ENCODE assay signal across 15 cellular contexts in genomic region chr15:71303977-71304376, GRCh38.
A peak's percentile ranks its signal among the peaks of the same experiment; 100 is the strongest.
DNase-seq lines count a peak whose midpoint lies in the region; ATAC-seq, FAIRE-seq and TF ChIP-seq lines count a peak whose summit lies in the region.
"Had no signal": no experiment of that assay in that cellular context is flagged by ENCODE, and none has a peak within 500 bp of the region (broad histone marks: within the 10 kb centered on the region; RNA-seq: fewer than 3 reads in every experiment).

No MANE protein-coding gene starts in this region.

- peak overlapping the region; percentile 60 for H3K14ac ChIP-seq in IMR-90 (replicated peaks; ENCODE audit: low read depth, low read length)

- ATAC-seq in A549 = peak; percentile 23 to 52; a peak in 2 of 6 replicates
- no peak for ATAC-seq in IMR-90 (ENCODE audit: low read depth)
- no peak for ATAC-seq in gastroesophageal sphincter
- no peak for ATAC-seq in lower lobe of right lung
- ATAC-seq: HCT116 had no signal

- peak overlapping the region; percentile 91 for H4K5ac ChIP-seq in IMR-90 (ENCODE audit: low read depth, low read length)
- H4K5ac ChIP-seq in mesendoderm (ENCODE audit: low read length) = no peak overlapping the region

- no peaks in the 10 kb centered on the region for H3K79me2 ChIP-seq in mesendoderm (ENCODE audit: control insufficient read depth, insufficient read depth, low read length)

- no peaks in the 10 kb centered on the region for H4K20me1 ChIP-seq in IMR-90 (ENCODE audit: insufficient read depth, low read length)

- CTCF ChIA-PET in A549 (lab: Yijun Ruan, JAX) = interaction anchor here (1.5 kb wide), 1 partner anchor 82 kb away, joined by 4 read pairs; no protein-coding TSS in a partner anchor
- CTCF ChIA-PET in IMR-90 (lab: Yijun Ruan, JAX) = interaction anchor here (0.6 to 1.8 kb wide), 4 partner anchors 22 to 301 kb away, joined by 3 to 5 read pairs (median 4); no protein-coding TSS in a partner anchor

- intact Hi-C loops in IMR-90 (cut with micrococcal nuclease) (loop anchor here (5.0 kb wide), 1 partner anchor 138 kb away; no protein-coding TSS in a partner anchor), lower lobe of right lung (cut with DNase I) (no loop called here)

- H3K9ac ChIP-seq in IMR-90 (ENCODE audit: low read depth, low read length) = no peak overlapping the region
- H3K9ac ChIP-seq in stomach smooth muscle (ENCODE audit: low read length in 2 of 2) = no peak overlapping the region
- no peak overlapping the region for H3K9ac ChIP-seq in mesendoderm (ENCODE audit: low read length)

- peak overlapping the region; percentile 84; a peak in 3 of 4 replicates for H4K8ac ChIP-seq in IMR-90 (ENCODE audit: low read depth in 2 of 2, low read length in 2 of 2)
- no peak overlapping the region for H4K8ac ChIP-seq in mesendoderm (ENCODE audit: low read depth, low read length)

- no peak overlapping the region for H3K4me3 ChIP-seq in A549
- H3K4me3 ChIP-seq in IMR-90 (ENCODE audit: insufficient read depth, low read depth, low read length) = no peak overlapping the region
- H3K4me3 ChIP-seq in gastroesophageal sphincter = no peak overlapping the region
- no peak overlapping the region for H3K4me3 ChIP-seq in stomach smooth muscle (ENCODE audit: low read length in 2 of 2)
- no peak overlapping the region for H3K4me3 ChIP-seq in lower lobe of right lung
- no peak overlapping the region for H3K4me3 ChIP-seq in mesendoderm (ENCODE audit: low read length)

- dilution Hi-C loops in IMR-90 (cut with HindIII; ENCODE audit: low sequenced_read_pairs, unreplicated experiment) = no loop called here

- no peak overlapping the region for H2AFZ ChIP-seq in IMR-90 (replicated peaks; ENCODE audit: low read length, poor library complexity)

- H3K4me2 ChIP-seq in A549 (no peak overlapping the region), IMR-90 (ENCODE audit: low read depth, low read length) (no peak overlapping the region), mesendoderm (ENCODE audit: low read length) (no peak overlapping the region)

- H3K56ac ChIP-seq in IMR-90 (ENCODE audit: extremely low read depth, insufficient read depth, low read length) = no peak overlapping the region; the same call in 1 of the 2 replicates
- H3K56ac ChIP-seq in mesendoderm (ENCODE audit: low read length) = no peak overlapping the region

- in situ Hi-C loops in IMR-90 (cut with MboI; ENCODE audit: low sequenced_read_pairs) = no loop called here

- H2BK20ac ChIP-seq in IMR-90 (ENCODE audit: low read depth, low read length) = peak overlapping the region; percentile 87

- H2AK9ac ChIP-seq in IMR-90 (replicated peaks; ENCODE audit: low read depth, low read length, poor library complexity) = peak overlapping the region; percentile 0

- TF ChIP-seq CTCF in A549 (IDR thresholded peaks at IDR 0.05) = no peak
- no peak for TF ChIP-seq CTCF in IMR-90 (conservative IDR thresholded peaks at IDR 0.05; ENCODE audit: low read depth, low read length)
- TF ChIP-seq CTCF in gastroesophageal sphincter (IDR thresholded peaks at IDR 0.05) = no peak
- TF ChIP-seq CTCF in lower lobe of right lung (IDR thresholded peaks at IDR 0.05) = no peak

- peak overlapping the region in 1 of 2 experiments; percentile 61; a peak in 2 of 6 replicates for H3K27ac ChIP-seq in A549
- H3K27ac ChIP-seq in IMR-90 (ENCODE audit: insufficient read depth, low read length) = no peak overlapping the region
- peak overlapping the region in 3 of 4 donors; percentile 3 to 70 (median 70) for H3K27ac ChIP-seq in gastroesophageal sphincter
- peak overlapping the region; percentile 60 for H3K27ac ChIP-seq in stomach smooth muscle (ENCODE audit: low read length)
- H3K27ac ChIP-seq in lower lobe of right lung = no peak overlapping the region
- H3K27ac ChIP-seq in mesendoderm (ENCODE audit: low read depth, low read length) = no peak overlapping the region

- H3K27me3 ChIP-seq in IMR-90 (ENCODE audit: control insufficient read depth, insufficient read depth, low read length) (no peaks in the 10 kb centered on the region), gastroesophageal sphincter (no peaks in the 10 kb centered on the region), stomach smooth muscle (ENCODE audit: control insufficient read depth in 1 of 2, insufficient read depth in 2 of 2, low read length in 2 of 2) (no peaks in the 10 kb centered on the region), lower lobe of right lung (ENCODE audit: low read depth) (no peaks in the 10 kb centered on the region), mesendoderm (ENCODE audit: insufficient read depth, low read length, poor library complexity) (no peaks in the 10 kb centered on the region)

- H3K4me1 ChIP-seq in A549 = peaks cover 26% of the 10 kb centered on the region; the same call in 2 of the 3 replicates
- H3K4me1 ChIP-seq in IMR-90 (ENCODE audit: control insufficient read depth, insufficient read depth, low read length) = peaks cover 28% of the 10 kb centered on the region
- H3K4me1 ChIP-seq in gastroesophageal sphincter = peaks cover 0 to 42% (median 19%) of the 10 kb centered on the region in 3 donors
- H3K4me1 ChIP-seq in stomach smooth muscle (ENCODE audit: control insufficient read depth, insufficient read depth, low read length) = peaks cover 28% of the 10 kb centered on the region
- no peaks in the 10 kb centered on the region for H3K4me1 ChIP-seq in lower lobe of right lung
- no peaks in the 10 kb centered on the region for H3K4me1 ChIP-seq in mesendoderm (ENCODE audit: control insufficient read depth, low read depth, low read length)
- H3K4me1 ChIP-seq: Caco-2 had no signal

- H3K9me3 ChIP-seq in A549 = no peaks in the 10 kb centered on the region
- no peaks in the 10 kb centered on the region for H3K9me3 ChIP-seq in IMR-90 (ENCODE audit: control insufficient read depth, insufficient read depth, low read length)
- no peaks in the 10 kb centered on the region for H3K9me3 ChIP-seq in gastroesophageal sphincter
- no peaks in the 10 kb centered on the region for H3K9me3 ChIP-seq in stomach smooth muscle (ENCODE audit: control insufficient read depth in 2 of 2, low read length in 2 of 2)
- no peaks in the 10 kb centered on the region for H3K9me3 ChIP-seq in lower lobe of right lung
- H3K9me3 ChIP-seq: Caco-2 had no signal

- TF ChIP-seq EP300 in A549 (IDR thresholded peaks at IDR 0.05) = no peak
- TF ChIP-seq EP300 in gastroesophageal sphincter (IDR thresholded peaks at IDR 0.05) = no peak

- no peak for FAIRE-seq in A549 (lab: Jason Lieb, UNC)
- FAIRE-seq: A204.1, GM19239 had no signal

- H2AK5ac ChIP-seq in IMR-90 (ENCODE audit: low read depth, low read length) = peak overlapping the region; percentile 82
- H2AK5ac ChIP-seq in mesendoderm (ENCODE audit: low read length) = no peak overlapping the region

- H2BK120ac ChIP-seq in IMR-90 (ENCODE audit: low read depth, low read length) = peak overlapping the region; percentile 98
- no peak overlapping the region for H2BK120ac ChIP-seq in mesendoderm (ENCODE audit: low read depth, low read length)

- H3K36me3 ChIP-seq in IMR-90 (ENCODE audit: control insufficient read depth, insufficient read depth, low read length) (peaks cover 2% of the 10 kb centered on the region; the same call in 1 of the 2 replicates), gastroesophageal sphincter (no peaks in the 10 kb centered on the region), stomach smooth muscle (ENCODE audit: control insufficient read depth in 2 of 2, insufficient read depth in 2 of 2, low read length in 2 of 2) (no peaks in the 10 kb centered on the region), lower lobe of right lung (no peaks in the 10 kb centered on the region), mesendoderm (ENCODE audit: control insufficient read depth, insufficient read depth, low read length) (no peaks in the 10 kb centered on the region)

- H3K18ac ChIP-seq in IMR-90 (ENCODE audit: low read depth, low read length) (peak overlapping the region; percentile 76), mesendoderm (ENCODE audit: low read length) (no peak overlapping the region)

- no peak for TF ChIP-seq RAD21 in A549 (conservative IDR thresholded peaks at IDR 0.05 in 1 of 2, IDR thresholded peaks at IDR 0.05 in 1 of 2)
- TF ChIP-seq RAD21 in IMR-90 (IDR thresholded peaks at IDR 0.05; ENCODE audit: low read length) = no peak

- 94% methylated on average over 2 of the region's 2 CpGs for WGBS in A549 (ENCODE audit: missing lambda C conversion rate)
- WGBS in IMR-90 (ENCODE audit: extremely low coverage in 2 of 2, insufficient read length in 1 of 2), 2 experiments = no CpG with 5 or more reads among the region's 2 CpGs
- no CpG with 5 or more reads among the region's 2 CpGs for WGBS in gastroesophageal sphincter (ENCODE audit: low coverage in 1 of 2), 2 donors
- no CpG with 5 or more reads among the region's 2 CpGs for whole genome bisulfite sequencing in mesendoderm (ENCODE audit: extremely low coverage, insufficient coverage, low lambda C conversion rate)

- H3K23ac ChIP-seq in IMR-90 (ENCODE audit: low read depth, low read length) (peak overlapping the region; percentile 73; the same call in 1 of the 2 replicates), mesendoderm (ENCODE audit: low read length) (no peak overlapping the region)

- H4K91ac ChIP-seq in IMR-90 (ENCODE audit: insufficient read depth, low read depth, low read length) = peak overlapping the region; percentile 95

- no TSS peak for BruUV-seq in IMR-90 (replicated peaks; lab: Mats Ljungman, UMichigan)

- H3K79me1 ChIP-seq in IMR-90 (ENCODE audit: low read depth in 1 of 2, low read length in 2 of 2) (peaks cover 20 to 51% of the 10 kb centered on the region in 2 experiments), mesendoderm (ENCODE audit: low read length) (no peaks in the 10 kb centered on the region)

- no peak for DNase-seq in A549 (ENCODE audit: low read depth in 1 of 2, low spot score in 1 of 2)
- DNase-seq in IMR-90 = no peak
- no peak for DNase-seq in lower lobe of right lung
- no peak for DNase-seq in mesendoderm
- no peak for DNase-seq in amygdala (lab: John Stamatoyannopoulos, UW)
- no peak for DNase-seq in NCI-H1694 treated with DMSO at 0.1 percent for 48 hours (lab: John Stamatoyannopoulos, UW)
- DNase-seq: Caco-2; CD8-positive, alpha-beta memory T cell; DMS53; GF-D8 had no signal

- H2BK5ac ChIP-seq in IMR-90 (ENCODE audit: low read depth, low read length, poor library complexity, severe bottlenecking) (no peak overlapping the region), mesendoderm (ENCODE audit: low read length) (no peak overlapping the region)

- TF ChIP-seq POLR2A in A549 (IDR thresholded peaks at IDR 0.05; ENCODE audit: low read length) (no peak), IMR-90 (IDR thresholded peaks at IDR 0.05; ENCODE audit: low read depth, low read length) (no peak), gastroesophageal sphincter (IDR thresholded peaks at IDR 0.05) (no peak)

- peaks cover 18% of the 10 kb centered on the region for H3K9me1 ChIP-seq in IMR-90 (ENCODE audit: insufficient read depth, low read length)

- POLR2A ChIA-PET in A549 (lab: Yijun Ruan, JAX) = no interaction called here
- POLR2A ChIA-PET in IMR-90 (lab: Charles Lee; ENCODE audit: unreplicated experiment) = no interaction called here

- H2BK15ac ChIP-seq in IMR-90 (ENCODE audit: low read depth, low read length) (peak overlapping the region; percentile 85; the same call in 2 of the 3 replicates), mesendoderm (replicated peaks; ENCODE audit: low read depth) (no peak overlapping the region)

- H3K4ac ChIP-seq in IMR-90 (ENCODE audit: low read depth, low read length) = peak overlapping the region; percentile 93
- no peak overlapping the region for H3K4ac ChIP-seq in mesendoderm (ENCODE audit: low read depth, low read length)

TF ChIP-seq in A549, 52 proteins besides CTCF, POLR2A, EP300 and RAD21 (continues in another document):
- TF ChIP-seq JUN (IDR thresholded peaks at IDR 0.05) = no peak

Comparison
In these comparisons a context has a peak if more than half of its experiments do, and no peak if none do; other contexts are left out.
1. ATAC-seq: peak in A549 (2 of 2); none in IMR-90 (single experiment), gastroesophageal sphincter (single experiment) and lower lobe of right lung (0 of 2).
2. H3K27ac ChIP-seq: peak in gastroesophageal sphincter (3 of 4) and stomach smooth muscle (single experiment); none in IMR-90 (single experiment), lower lobe of right lung (single experiment) and mesendoderm (single experiment).